Comparison of ENCODE assay signal across 9 cellular contexts in the genomic region with DNA sequence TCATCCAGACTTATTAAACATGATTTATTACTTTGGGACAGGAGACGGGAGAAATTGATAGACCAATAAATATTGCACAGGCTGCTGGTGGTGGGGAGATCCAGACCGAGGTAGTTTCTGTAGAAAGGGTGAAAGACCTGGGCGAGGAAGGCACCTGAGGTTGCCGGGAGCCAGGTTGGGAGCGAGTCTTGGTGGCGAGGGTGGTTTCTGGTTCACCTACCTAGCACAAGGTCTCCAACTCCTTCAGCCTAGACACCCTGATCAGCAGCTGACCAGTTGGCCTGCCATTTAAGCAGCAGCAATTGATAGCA. TPM values are rescaled to one million over a fixed set of nuclear protein-coding genes. Genes with fewer than 3 reads are reported as not detected.
DNase-seq lines count a peak whose midpoint lies in the region; ATAC-seq and TF ChIP-seq lines count a peak whose summit lies in the region.
"Had no signal": no experiment of that assay in that cellular context is flagged by ENCODE, and none has a peak within 500 bp of the region (broad histone marks: within the 10 kb centered on the region; RNA-seq: fewer than 3 reads in every experiment).

No MANE protein-coding gene starts in this region.

- no peak for TF ChIP-seq POLR2A in GM18505 (IDR thresholded peaks at IDR 0.05; ENCODE audit: borderline replicate concordance, extremely low read depth, insufficient read depth, insufficient read length)

- H3K4me3 Mint-ChIP-seq in T-helper 1 cell treated with Interleukin-12 subunit alpha and Interleukin-12 subunit beta and Interleukin-4 antibody, amounts not matched to agents 30 μg/mL and 1 μg/mL, for 36 hours: peak overlapping the region; percentile 94
- peak overlapping the region; percentile 86 for H3K4me3 Mint-ChIP-seq in activated T-helper 2 cell treated with anti-CD3 and anti-CD28 coated beads, Interferon-gamma antibody, Interleukin-2, Interleukin-4, amounts not matched to agents 10 μg/mL and 5 μg/mL and 100 μg/mL, durations not matched to agents 14 hours and 24 hours and 36 hours (ENCODE audit: low read depth)
- peak overlapping the region; percentile 93 to 96 for H3K4me3 Mint-ChIP-seq in stimulated activated naive CD8-positive, alpha-beta T cell treated with anti-CD3 and anti-CD28 coated beads, Interleukin-15, amount 100 ng/mL, for 72 hours

- peaks cover 54% of the 10 kb centered on the region for H3K4me1 Mint-ChIP-seq in T-helper 1 cell treated with Interleukin-12 subunit alpha and Interleukin-12 subunit beta and Interleukin-4 antibody, amounts not matched to agents 30 μg/mL and 1 μg/mL, for 36 hours (ENCODE audit: low read depth)
- peaks cover 54% of the 10 kb centered on the region for H3K4me1 Mint-ChIP-seq in activated T-helper 2 cell treated with anti-CD3 and anti-CD28 coated beads, Interferon-gamma antibody, Interleukin-2, Interleukin-4, amounts not matched to agents 10 μg/mL and 5 μg/mL and 100 μg/mL, durations not matched to agents 14 hours and 24 hours and 36 hours (ENCODE audit: low read depth)
- peaks cover 74% of the 10 kb centered on the region for H3K4me1 Mint-ChIP-seq in stimulated activated naive CD8-positive, alpha-beta T cell treated with anti-CD3 and anti-CD28 coated beads, Interleukin-15, amount 100 ng/mL, for 72 hours

- peaks cover 3% of the 10 kb centered on the region for H3K9me3 Mint-ChIP-seq in T-helper 1 cell treated with Interleukin-12 subunit alpha and Interleukin-12 subunit beta and Interleukin-4 antibody, amounts not matched to agents 30 μg/mL and 1 μg/mL, for 36 hours
- peaks cover 3% of the 10 kb centered on the region for H3K9me3 Mint-ChIP-seq in activated T-helper 2 cell treated with anti-CD3 and anti-CD28 coated beads, Interferon-gamma antibody, Interleukin-2, Interleukin-4, amounts not matched to agents 10 μg/mL and 5 μg/mL and 100 μg/mL, durations not matched to agents 14 hours and 24 hours and 36 hours
- no peaks in the 10 kb centered on the region for H3K9me3 Mint-ChIP-seq in stimulated activated naive CD8-positive, alpha-beta T cell treated with anti-CD3 and anti-CD28 coated beads, Interleukin-15, amount 100 ng/mL, for 72 hours

- intact Hi-C loops in activated T-helper 2 cell treated with anti-CD3 and anti-CD28 coated beads, Interferon-gamma antibody, Interleukin-2, Interleukin-4, amounts not matched to agents 10 μg/mL and 5 μg/mL and 100 μg/mL, durations not matched to agents 14 hours and 24 hours and 36 hours (cut with micrococcal nuclease): loop anchor here (1.0 to 5.0 kb wide), 2 partner anchors 10 to 65 kb away; no protein-coding TSS in a partner anchor

- H3K36me3 ChIP-seq in kidney epithelial cell (ENCODE audit: control insufficient read depth, insufficient read depth, low read length): peaks cover 3% of the 10 kb centered on the region

- no peak for ATAC-seq in stimulated activated naive CD8-positive, alpha-beta T cell treated with anti-CD3 and anti-CD28 coated beads, Interleukin-15, amount 100 ng/mL, for 72 hours
- ATAC-seq in GM18505 (IDR thresholded peaks at IDR 0.05; ENCODE audit: unreplicated experiment): no peak

- H3K4me3 ChIP-seq in kidney epithelial cell (ENCODE audit: low read depth, low read length): peak overlapping the region; percentile 16

- no peak for TF ChIP-seq CTCF in kidney epithelial cell (IDR thresholded peaks at IDR 0.05; ENCODE audit: insufficient read depth, low read length, poor library complexity, severe bottlenecking)

- no peaks in the 10 kb centered on the region for H3K27me3 ChIP-seq in kidney epithelial cell (ENCODE audit: control insufficient read depth, insufficient read depth, low read length)
- H3K27me3 ChIP-seq: SJSA1 had no signal

- peaks cover 39% of the 10 kb centered on the region for H3K36me3 Mint-ChIP-seq in T-helper 1 cell treated with Interleukin-12 subunit alpha and Interleukin-12 subunit beta and Interleukin-4 antibody, amounts not matched to agents 30 μg/mL and 1 μg/mL, for 36 hours (ENCODE audit: low read depth)
- H3K36me3 Mint-ChIP-seq in activated T-helper 2 cell treated with anti-CD3 and anti-CD28 coated beads, Interferon-gamma antibody, Interleukin-2, Interleukin-4, amounts not matched to agents 10 μg/mL and 5 μg/mL and 100 μg/mL, durations not matched to agents 14 hours and 24 hours and 36 hours (ENCODE audit: low read depth): peaks cover 49% of the 10 kb centered on the region

- DNase-seq in T-helper 1 cell (no peak), kidney epithelial cell (ENCODE audit: low read depth) (no peak), NCI-H69 (lab: John Stamatoyannopoulos, UW) (no peak), NCI-H2227 (lab: John Stamatoyannopoulos, UW; ENCODE audit: unreplicated experiment) (no peak)
- no peak for DNase-seq in activated T-helper 2 cell treated with anti-CD3 and anti-CD28 coated beads, Interferon-gamma antibody, Interleukin-2, Interleukin-4, amounts not matched to agents 10 μg/mL and 5 μg/mL and 100 μg/mL, durations not matched to agents 14 hours and 24 hours and 36 hours (ENCODE audit: low spot score)
- DNase-seq in stimulated activated naive CD8-positive, alpha-beta T cell treated with anti-CD3 and anti-CD28 coated beads, Interleukin-15, amount 100 ng/mL, for 72 hours: no peak

- no peaks in the 10 kb centered on the region for H3K27me3 Mint-ChIP-seq in T-helper 1 cell treated with Interleukin-12 subunit alpha and Interleukin-12 subunit beta and Interleukin-4 antibody, amounts not matched to agents 30 μg/mL and 1 μg/mL, for 36 hours (ENCODE audit: low read depth)
- H3K27me3 Mint-ChIP-seq in activated T-helper 2 cell treated with anti-CD3 and anti-CD28 coated beads, Interferon-gamma antibody, Interleukin-2, Interleukin-4, amounts not matched to agents 10 μg/mL and 5 μg/mL and 100 μg/mL, durations not matched to agents 14 hours and 24 hours and 36 hours (ENCODE audit: low read depth): no peaks in the 10 kb centered on the region
- no peaks in the 10 kb centered on the region for H3K27me3 Mint-ChIP-seq in stimulated activated naive CD8-positive, alpha-beta T cell treated with anti-CD3 and anti-CD28 coated beads, Interleukin-15, amount 100 ng/mL, for 72 hours

- H3K27ac Mint-ChIP-seq in T-helper 1 cell treated with Interleukin-12 subunit alpha and Interleukin-12 subunit beta and Interleukin-4 antibody, amounts not matched to agents 30 μg/mL and 1 μg/mL, for 36 hours: peak overlapping the region; percentile 94
- H3K27ac Mint-ChIP-seq in activated T-helper 2 cell treated with anti-CD3 and anti-CD28 coated beads, Interferon-gamma antibody, Interleukin-2, Interleukin-4, amounts not matched to agents 10 μg/mL and 5 μg/mL and 100 μg/mL, durations not matched to agents 14 hours and 24 hours and 36 hours: peak overlapping the region; percentile 86
- H3K27ac Mint-ChIP-seq in stimulated activated naive CD8-positive, alpha-beta T cell treated with anti-CD3 and anti-CD28 coated beads, Interleukin-15, amount 100 ng/mL, for 72 hours: no peak overlapping the region

RNA-seq across cellular contexts. Expression of a gene that starts 7.0 kb away (rescaled TPM):
- 318 and 329 TPM in 2 replicates for total RNA-seq in activated T-helper 2 cell treated with anti-CD3 and anti-CD28 coated beads, Interferon-gamma antibody, Interleukin-2, Interleukin-4, amounts not matched to agents 10 μg/mL and 5 μg/mL and 100 μg/mL, durations not matched to agents 14 hours and 24 hours and 36 hours
- 30.7 and 32.5 TPM in 2 replicates for total RNA-seq in kidney epithelial cell

RNA-seq across cellular contexts. Expression of a gene that starts 31.4 kb away (rescaled TPM):
- total RNA-seq in activated T-helper 2 cell treated with anti-CD3 and anti-CD28 coated beads, Interferon-gamma antibody, Interleukin-2, Interleukin-4, amounts not matched to agents 10 μg/mL and 5 μg/mL and 100 μg/mL, durations not matched to agents 14 hours and 24 hours and 36 hours: 12.8 and 13.1 TPM in 2 replicates
- 4.4 and 5.8 TPM in 2 replicates for total RNA-seq in kidney epithelial cell

RNA-seq across cellular contexts. Expression of a gene that starts 31.9 kb away (rescaled TPM):
- total RNA-seq in activated T-helper 2 cell treated with anti-CD3 and anti-CD28 coated beads, Interferon-gamma antibody, Interleukin-2, Interleukin-4, amounts not matched to agents 10 μg/mL and 5 μg/mL and 100 μg/mL, durations not matched to agents 14 hours and 24 hours and 36 hours: not detected in 2 replicates
- 0.25 TPM in 1 of 2 replicates, not detected in the other for total RNA-seq in kidney epithelial cell
- total RNA-seq: SJSA1 had no signal

RNA-seq across cellular contexts. Expression of a gene that starts 59.0 kb away (rescaled TPM):
- 80.2 and 87.8 TPM in 2 replicates for total RNA-seq in activated T-helper 2 cell treated with anti-CD3 and anti-CD28 coated beads, Interferon-gamma antibody, Interleukin-2, Interleukin-4, amounts not matched to agents 10 μg/mL and 5 μg/mL and 100 μg/mL, durations not matched to agents 14 hours and 24 hours and 36 hours
- total RNA-seq in kidney epithelial cell: 152 and 170 TPM in 2 replicates

Comparison
In these comparisons a context has a peak if more than half of its experiments do, and no peak if none do; other contexts are left out.
1. H3K27ac Mint-ChIP-seq: peak in T-helper 1 cell treated with Interleukin-12 subunit alpha and Interleukin-12 subunit beta and Interleukin-4 antibody, amounts not matched to agents 30 μg/mL and 1 μg/mL, for 36 hours (single experiment) and activated T-helper 2 cell treated with anti-CD3 and anti-CD28 coated beads, Interferon-gamma antibody, Interleukin-2, Interleukin-4, amounts not matched to agents 10 μg/mL and 5 μg/mL and 100 μg/mL, durations not matched to agents 14 hours and 24 hours and 36 hours (single experiment); none in stimulated activated naive CD8-positive, alpha-beta T cell treated with anti-CD3 and anti-CD28 coated beads, Interleukin-15, amount 100 ng/mL, for 72 hours (0 of 2).
2. Peak in every context shown above with its lines, with median percentiles within 50 percentile points of each other: H3K4me3 Mint-ChIP-seq.